1 cellular context compared by ENCODE assay signal in genomic region chr2:54618646-54619565, GRCh38.
TF ChIP-seq lines count a peak whose summit lies in the region.

No MANE protein-coding gene starts in this region.

TF ChIP-seq in IMR-90, 13 proteins besides CTCF, POLR2A, EP300 and RAD21 (continued from another document):
- no peak for TF ChIP-seq ELK1 (IDR thresholded peaks at IDR 0.05; ENCODE audit: borderline replicate concordance, low read depth, low read length)
- no peak for TF ChIP-seq CHD1 (IDR thresholded peaks at IDR 0.05; ENCODE audit: low read depth, low read length)
- no peak for TF ChIP-seq CEBPB (IDR thresholded peaks at IDR 0.05; ENCODE audit: low read depth, low read length)
- TF ChIP-seq BHLHE40 (IDR thresholded peaks at IDR 0.05; ENCODE audit: low read depth, low read length) = no peak
- no peak for TF ChIP-seq MAZ (IDR thresholded peaks at IDR 0.05; ENCODE audit: borderline replicate concordance, low read depth, low read length)
- TF ChIP-seq MXI1 (IDR thresholded peaks at IDR 0.05; ENCODE audit: borderline replicate concordance, low read depth, low read length) = no peak
